1 cellular context compared by ENCODE assay signal in genomic region chr2:178072383-178073301, GRCh38.
TF ChIP-seq lines count a peak whose summit lies in the region.

Gene PDE11A (minus strand): TSS chr2:178072777. CDS start chr2:178072437, 340 bp downstream.

TF ChIP-seq in HepG2, 621 proteins besides CTCF, POLR2A, EP300 and RAD21 (continued from another document):
- TF ChIP-seq ZNF883 (CRISPR knock-in tag; IDR thresholded peaks at IDR 0.05; ENCODE audit: not compliant biosample characterization) (peak; percentile 67), PAWR (CRISPR knock-in tag; IDR thresholded peaks at IDR 0.05; ENCODE audit: borderline replicate concordance) (no peak), HES4 (CRISPR knock-in tag; IDR thresholded peaks at IDR 0.05; ENCODE audit: borderline replicate concordance) (no peak), ZNF777 (CRISPR knock-in tag; IDR thresholded peaks at IDR 0.05) (peak; percentile 73), ZC3H13 (CRISPR knock-in tag; IDR thresholded peaks at IDR 0.05) (peak; percentile 63; the same call in 1 of the 2 replicates), FOXJ3 (CRISPR knock-in tag; IDR thresholded peaks at IDR 0.05; ENCODE audit: borderline replicate concordance) (no peak), JUNB (CRISPR knock-in tag; IDR thresholded peaks at IDR 0.05; ENCODE audit: borderline replicate concordance) (no peak), ZNF569 (CRISPR knock-in tag; IDR thresholded peaks at IDR 0.05; ENCODE audit: borderline replicate concordance) (no peak)
- TF ChIP-seq, protein P1, sequence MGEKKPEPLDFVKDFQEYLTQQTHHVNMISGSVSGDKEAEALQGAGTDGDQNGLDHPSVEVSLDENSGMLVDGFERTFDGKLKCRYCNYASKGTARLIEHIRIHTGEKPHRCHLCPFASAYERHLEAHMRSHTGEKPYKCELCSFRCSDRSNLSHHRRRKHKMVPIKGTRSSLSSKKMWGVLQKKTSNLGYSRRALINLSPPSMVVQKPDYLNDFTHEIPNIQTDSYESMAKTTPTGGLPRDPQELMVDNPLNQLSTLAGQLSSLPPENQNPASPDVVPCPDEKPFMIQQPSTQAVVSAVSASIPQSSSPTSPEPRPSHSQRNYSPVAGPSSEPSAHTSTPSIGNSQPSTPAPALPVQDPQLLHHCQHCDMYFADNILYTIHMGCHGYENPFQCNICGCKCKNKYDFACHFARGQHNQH (CRISPR knock-in tag; IDR thresholded peaks at IDR 0.05) = peak; percentile 80; the same call in 1 of the 2 replicates
